Comparison of ENCODE assay signal across 16 cellular contexts in genomic region chr2:38697116-38697840, GRCh38. TPM values are rescaled to one million over a fixed set of nuclear protein-coding genes. Genes with fewer than 3 reads are reported as not detected.
A peak's percentile ranks its signal among the peaks of the same experiment; 100 is the strongest.
DNase-seq lines count a peak whose midpoint lies in the region; ATAC-seq and TF ChIP-seq lines count a peak whose summit lies in the region.
"Had no signal": no experiment of that assay in that cellular context is flagged by ENCODE, and none has a peak within 500 bp of the region (broad histone marks: within the 10 kb centered on the region; RNA-seq: fewer than 3 reads in every experiment).

No MANE protein-coding gene starts in this region.

- H3K4me3 ChIP-seq in skin epidermis (no peak overlapping the region), neural progenitor cell (no peak overlapping the region)
- H3K4me3 ChIP-seq: GM23248, lung had no signal

- H3K4me1 Mint-ChIP-seq in activated naive CD8-positive, alpha-beta T cell (ENCODE audit: low read depth) = peaks cover 18% of the 10 kb centered on the region
- no peaks in the 10 kb centered on the region for H3K4me1 Mint-ChIP-seq in neural progenitor cell
- H3K4me1 Mint-ChIP-seq: brain had no signal

- no peaks in the 10 kb centered on the region for H3K4me1 ChIP-seq in neural progenitor cell

- peak overlapping the region; percentile 64 for H3K27ac Mint-ChIP-seq in activated naive CD8-positive, alpha-beta T cell
- H3K27ac Mint-ChIP-seq in neural progenitor cell = no peak overlapping the region
- H3K27ac Mint-ChIP-seq: brain had no signal

- H3K36me3 ChIP-seq in neural progenitor cell = no peaks in the 10 kb centered on the region

- H3K27ac ChIP-seq in skin epidermis (peak overlapping the region in 11 of 21 experiments; percentile 13 to 83 (median 54)), neural progenitor cell (no peak overlapping the region)
- H3K27ac ChIP-seq: GM23248 had no signal

- no peaks in the 10 kb centered on the region for H3F3A ChIP-seq in neural progenitor cell (ENCODE audit: low read depth)

- peaks cover 14% of the 10 kb centered on the region for H3K36me3 Mint-ChIP-seq in activated naive CD8-positive, alpha-beta T cell
- peaks cover 5% of the 10 kb centered on the region for H3K36me3 Mint-ChIP-seq in neural progenitor cell

- no peaks in the 10 kb centered on the region for H3K9me3 Mint-ChIP-seq in activated naive CD8-positive, alpha-beta T cell (ENCODE audit: low read depth)
- H3K9me3 Mint-ChIP-seq in neural progenitor cell = no peaks in the 10 kb centered on the region

- H3K4me2 ChIP-seq in neural progenitor cell = no peak overlapping the region

- no peaks in the 10 kb centered on the region for H3K27me3 ChIP-seq in neural progenitor cell

- H2AFZ ChIP-seq in neural progenitor cell (replicated peaks) = no peak overlapping the region
- H2AFZ ChIP-seq: GM23248 had no signal

- H3K4me3 Mint-ChIP-seq in activated naive CD8-positive, alpha-beta T cell = no peak overlapping the region
- H3K4me3 Mint-ChIP-seq in neural progenitor cell = no peak overlapping the region
- H3K4me3 Mint-ChIP-seq: brain had no signal

- no peak for TF ChIP-seq CTCF in neural progenitor cell (IDR thresholded peaks at IDR 0.05)

- H3K9me3 ChIP-seq in neural progenitor cell (ENCODE audit: low read depth) = no peaks in the 10 kb centered on the region

- H3K27me3 Mint-ChIP-seq in activated naive CD8-positive, alpha-beta T cell = no peaks in the 10 kb centered on the region
- H3K27me3 Mint-ChIP-seq in neural progenitor cell (ENCODE audit: insufficient read depth, low read depth) = no peaks in the 10 kb centered on the region

- no peak overlapping the region for H3K9ac ChIP-seq in neural progenitor cell
- H3K9ac ChIP-seq: GM23248 had no signal

- H4K20me1 ChIP-seq in neural progenitor cell (ENCODE audit: low read depth) = no peaks in the 10 kb centered on the region

- peak; percentile 36 for DNase-seq in activated T-cell treated with anti-CD3 and anti-CD28 coated beads, Interleukin-2, amount 50 U/mL, for 1 hour
- DNase-seq in activated T-cell treated with anti-CD3 and anti-CD28 coated beads for 4 hours = no peak
- DNase-seq in T-helper 22 cell (ENCODE audit: low read depth) = peak; percentile 50
- DNase-seq in neural progenitor cell (ENCODE audit: low spot score) = no peak
- DNase-seq: COR-L47; effector CD4-positive, alpha-beta T cell; GM23248; NCI-H2081; NCI-H82 had no signal

- ATAC-seq in GM19455 (IDR thresholded peaks at IDR 0.05; ENCODE audit: unreplicated experiment) (no peak), HG03095 (IDR thresholded peaks at IDR 0.05; ENCODE audit: unreplicated experiment) (no peak)
- ATAC-seq: sciatic nerve had no signal

- no peaks in the 10 kb centered on the region for H3K79me2 ChIP-seq in neural progenitor cell (ENCODE audit: low read depth)

RNA-seq across cellular contexts. Expression of gene GALM, which starts 31.4 kb away (rescaled TPM):
- 7.1 and 8.3 TPM in 2 replicates for total RNA-seq in neural progenitor cell (ENCODE audit: low replicate concordance)

RNA-seq across cellular contexts. Expression of gene SRSF7, which starts 53.9 kb away (rescaled TPM):
- 275 and 307 TPM in 2 replicates for total RNA-seq in neural progenitor cell (ENCODE audit: low replicate concordance)

Comparison
In these comparisons a context has a peak if more than half of its experiments do, and no peak if none do; other contexts are left out.
1. DNase-seq: peak in activated T-cell treated with anti-CD3 and anti-CD28 coated beads, Interleukin-2, amount 50 U/mL, for 1 hour (single experiment) and T-helper 22 cell (single experiment); none in activated T-cell treated with anti-CD3 and anti-CD28 coated beads for 4 hours (single experiment) and neural progenitor cell (single experiment).